ENCODE assay signal across 29 cellular contexts in the genomic region with DNA sequence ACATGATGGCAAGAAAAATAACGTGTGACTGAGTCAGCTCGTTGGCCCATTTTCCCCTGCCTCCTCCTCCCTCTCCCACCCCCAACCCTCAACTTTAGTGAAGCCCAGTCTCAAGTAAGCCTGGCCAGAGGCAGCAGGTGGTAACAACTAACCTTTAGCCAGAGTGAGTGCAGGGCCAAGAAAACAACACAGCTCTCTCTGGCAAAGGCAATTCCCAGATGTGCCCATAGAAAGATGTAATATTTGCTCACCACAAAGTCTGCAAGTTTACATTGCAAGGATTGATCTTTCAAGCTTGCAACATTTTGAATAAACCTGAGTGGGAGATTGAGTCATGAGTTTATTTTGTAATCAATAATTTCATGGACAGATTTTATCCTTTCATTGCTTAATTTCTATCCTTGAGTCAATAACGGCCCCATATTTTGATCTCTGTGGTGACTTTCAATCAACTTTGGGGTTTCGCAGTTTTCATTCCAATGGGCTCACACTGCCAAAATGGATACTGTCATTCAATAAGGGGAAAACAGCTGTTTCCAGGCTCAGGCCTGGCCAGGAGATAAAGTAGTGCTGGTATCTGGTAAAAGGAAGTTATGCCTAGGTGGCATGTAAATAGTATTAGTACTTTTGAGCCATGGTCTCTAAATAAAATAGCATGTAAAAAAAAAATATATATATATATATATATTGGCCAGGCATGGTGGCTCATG.
DNase-seq lines count a peak whose midpoint lies in the region; ATAC-seq, FAIRE-seq and TF ChIP-seq lines count a peak whose summit lies in the region.
"Had no signal": no experiment of that assay in that cellular context is flagged by ENCODE, and none has a peak within 500 bp of the region (broad histone marks: within the 10 kb centered on the region; RNA-seq: fewer than 3 reads in every experiment).

No MANE protein-coding gene starts in this region.

- H3K4me2 ChIP-seq in GM23248 (ENCODE audit: unreplicated experiment) (no peak overlapping the region), astrocyte (ENCODE audit: low read length) (no peak overlapping the region)

- H3K27me3 Mint-ChIP-seq in astrocyte (ENCODE audit: low read depth, unreplicated experiment), result no peaks in the 10 kb centered on the region
- peaks cover 19% of the 10 kb centered on the region for H3K27me3 Mint-ChIP-seq in activated T-cell treated with anti-CD3 and anti-CD28 coated beads, Interleukin-2, amount 50 U/mL, for 24 hours
- H3K27me3 Mint-ChIP-seq: activated CD4-positive, alpha-beta memory T cell treated with anti-CD3 and anti-CD28 coated beads for 36 hours; activated naive CD8-positive, alpha-beta T cell had no signal

- TF ChIP-seq CTCF in astrocyte (IDR thresholded peaks at IDR 0.05; ENCODE audit: insufficient read depth, low read depth, low read length) (no peak), pancreas (IDR thresholded peaks at IDR 0.05) (no peak), esophagus muscularis mucosa (IDR thresholded peaks at IDR 0.05) (no peak), breast epithelium (IDR thresholded peaks at IDR 0.05) (no peak)

- H4K20me1 ChIP-seq in GM23248 (ENCODE audit: insufficient read depth) (no peaks in the 10 kb centered on the region), astrocyte (ENCODE audit: insufficient read depth, low read length) (no peaks in the 10 kb centered on the region)

- H3K9me3 ChIP-seq in GM23248 (ENCODE audit: low read depth), result no peaks in the 10 kb centered on the region
- H3K9me3 ChIP-seq in astrocyte (ENCODE audit: insufficient read depth, low read depth, low read length), result no peaks in the 10 kb centered on the region
- H3K9me3 ChIP-seq in pancreas, result no peaks in the 10 kb centered on the region
- H3K9me3 ChIP-seq in esophagus muscularis mucosa, result no peaks in the 10 kb centered on the region
- H3K9me3 ChIP-seq in breast epithelium, result no peaks in the 10 kb centered on the region
- H3K9me3 ChIP-seq: ascending aorta, thyroid gland had no signal

- TF ChIP-seq EP300 in esophagus muscularis mucosa (IDR thresholded peaks at IDR 0.05), result no peak

- H3K27me3 ChIP-seq in GM23248 (replicated peaks; ENCODE audit: insufficient read depth), result no peaks in the 10 kb centered on the region
- H3K27me3 ChIP-seq in astrocyte (ENCODE audit: insufficient read depth, low read length), result no peaks in the 10 kb centered on the region
- H3K27me3 ChIP-seq in pancreas, result peaks cover 0 to 4% (median 1%) of the 10 kb centered on the region in 4 donors
- no peaks in the 10 kb centered on the region for H3K27me3 ChIP-seq in esophagus muscularis mucosa
- peaks cover 0 to 21% of the 10 kb centered on the region in 2 donors for H3K27me3 ChIP-seq in breast epithelium
- H3K27me3 ChIP-seq: ascending aorta, thyroid gland had no signal

- no peak overlapping the region for H3K27ac ChIP-seq in GM23248
- H3K27ac ChIP-seq in astrocyte (ENCODE audit: low read depth, low read length), result no peak overlapping the region
- no peak overlapping the region for H3K27ac ChIP-seq in pancreas
- H3K27ac ChIP-seq in esophagus muscularis mucosa (replicated peaks in 1 of 4), result no peak overlapping the region
- no peak overlapping the region for H3K27ac ChIP-seq in breast epithelium
- H3K27ac ChIP-seq: ascending aorta, thyroid gland had no signal

- no peak overlapping the region for H3K4me3 Mint-ChIP-seq in astrocyte (ENCODE audit: unreplicated experiment)
- no peak overlapping the region for H3K4me3 Mint-ChIP-seq in activated T-cell treated with anti-CD3 and anti-CD28 coated beads, Interleukin-2, amount 50 U/mL, for 24 hours
- H3K4me3 Mint-ChIP-seq: activated CD4-positive, alpha-beta memory T cell treated with anti-CD3 and anti-CD28 coated beads for 36 hours; activated naive CD8-positive, alpha-beta T cell; effector memory CD8-positive, alpha-beta T cell; natural killer cell treated with Interleukin-12 subunit alpha and Interleukin-12 subunit beta and Interleukin-15 and Interleukin-18, amount 100 ng/mL, for 72 hours had no signal

- peaks cover 1% of the 10 kb centered on the region for H3K9me3 Mint-ChIP-seq in astrocyte (ENCODE audit: unreplicated experiment)
- no peaks in the 10 kb centered on the region for H3K9me3 Mint-ChIP-seq in activated T-cell treated with anti-CD3 and anti-CD28 coated beads, Interleukin-2, amount 50 U/mL, for 24 hours
- H3K9me3 Mint-ChIP-seq: activated CD4-positive, alpha-beta memory T cell treated with anti-CD3 and anti-CD28 coated beads for 36 hours; activated T-helper 2 cell treated with anti-CD3 and anti-CD28 coated beads, Interferon-gamma antibody, Interleukin-2, Interleukin-4, amounts not matched to agents 10 μg/mL and 5 μg/mL and 100 μg/mL, durations not matched to agents 14 hours and 24 hours and 36 hours; effector memory CD8-positive, alpha-beta T cell; natural killer cell treated with Interleukin-12 subunit alpha and Interleukin-12 subunit beta and Interleukin-15 and Interleukin-18, amount 100 ng/mL, for 72 hours had no signal

- in situ Hi-C loops in GM23248 (cut with MboI), result no loop called here

- H3K9ac ChIP-seq in GM23248, result no peak overlapping the region
- no peak overlapping the region for H3K9ac ChIP-seq in astrocyte (ENCODE audit: low read length)

- H3K4me3 ChIP-seq in GM23248 (no peak overlapping the region), astrocyte (ENCODE audit: insufficient read depth, low read depth, low read length) (no peak overlapping the region), pancreas (no peak overlapping the region), esophagus muscularis mucosa (no peak overlapping the region), breast epithelium (no peak overlapping the region)
- H3K4me3 ChIP-seq: ascending aorta, thyroid gland had no signal

- no peaks in the 10 kb centered on the region for H3K79me2 ChIP-seq in GM23248 (ENCODE audit: insufficient read depth)
- no peaks in the 10 kb centered on the region for H3K79me2 ChIP-seq in astrocyte (ENCODE audit: insufficient read depth, low read length)

- TF ChIP-seq POLR2A in esophagus muscularis mucosa (IDR thresholded peaks at IDR 0.05; ENCODE audit: low read depth) (no peak), breast epithelium (IDR thresholded peaks at IDR 0.05) (no peak)

- no peak for FAIRE-seq in astrocyte (lab: Jason Lieb, UNC)
- FAIRE-seq in pancreas (lab: Jason Lieb, UNC), result no peak
- FAIRE-seq: H1 had no signal

- H3K27ac Mint-ChIP-seq in astrocyte (ENCODE audit: unreplicated experiment), result no peak overlapping the region
- H3K27ac Mint-ChIP-seq in activated T-cell treated with anti-CD3 and anti-CD28 coated beads, Interleukin-2, amount 50 U/mL, for 24 hours, result no peak overlapping the region
- H3K27ac Mint-ChIP-seq: activated CD4-positive, alpha-beta memory T cell treated with anti-CD3 and anti-CD28 coated beads for 36 hours; activated naive CD8-positive, alpha-beta T cell; activated T-helper 2 cell treated with anti-CD3 and anti-CD28 coated beads, Interferon-gamma antibody, Interleukin-2, Interleukin-4, amounts not matched to agents 10 μg/mL and 5 μg/mL and 100 μg/mL, durations not matched to agents 14 hours and 24 hours and 36 hours; effector memory CD8-positive, alpha-beta T cell; natural killer cell treated with Interleukin-12 subunit alpha and Interleukin-12 subunit beta and Interleukin-15 and Interleukin-18, amount 100 ng/mL, for 72 hours had no signal

- no peaks in the 10 kb centered on the region for H3K9me2 ChIP-seq in GM23248 (ENCODE audit: insufficient read depth)

- 8 to 11% methylated on average over 4 of the region's 4 CpGs for WGBS in GM23248 (ENCODE audit: low coverage in 1 of 2, low lambda C conversion rate in 2 of 2, missing lambda C conversion rate in 2 of 2), 2 experiments
- WGBS in pancreas, 2 donors, result 23 to 33% methylated on average over 4 of the region's 4 CpGs
- 75% methylated on average over 4 of the region's 4 CpGs for WGBS in esophagus muscularis mucosa

- H3K36me3 Mint-ChIP-seq in astrocyte (ENCODE audit: low read depth, unreplicated experiment), result no peaks in the 10 kb centered on the region
- no peaks in the 10 kb centered on the region for H3K36me3 Mint-ChIP-seq in activated T-cell treated with anti-CD3 and anti-CD28 coated beads, Interleukin-2, amount 50 U/mL, for 24 hours (ENCODE audit: low read depth)
- H3K36me3 Mint-ChIP-seq: activated CD4-positive, alpha-beta memory T cell treated with anti-CD3 and anti-CD28 coated beads for 36 hours; activated naive CD8-positive, alpha-beta T cell; natural killer cell treated with Interleukin-12 subunit alpha and Interleukin-12 subunit beta and Interleukin-15 and Interleukin-18, amount 100 ng/mL, for 72 hours had no signal

- H2AFZ ChIP-seq in GM23248 (no peak overlapping the region), astrocyte (ENCODE audit: low read depth, low read length) (no peak overlapping the region)

- no peaks in the 10 kb centered on the region for H3K36me3 ChIP-seq in GM23248 (ENCODE audit: low read depth)
- no peaks in the 10 kb centered on the region for H3K36me3 ChIP-seq in astrocyte (ENCODE audit: insufficient read depth, low read length)
- no peaks in the 10 kb centered on the region for H3K36me3 ChIP-seq in pancreas
- H3K36me3 ChIP-seq in esophagus muscularis mucosa, result no peaks in the 10 kb centered on the region
- H3K36me3 ChIP-seq in breast epithelium, result no peaks in the 10 kb centered on the region
- H3K36me3 ChIP-seq: ascending aorta, thyroid gland had no signal

- DNase-seq in GM23248 (peak; percentile 27), astrocyte (ENCODE audit: low read depth) (peak; percentile 51), fibroblast of peridontal ligament (ENCODE audit: extremely low read depth) (peak; percentile 97), pancreas (peak in 4 of 6 donors; percentile 17 to 62 (median 40)), esophagus muscularis mucosa (ENCODE audit: extremely low spot score) (no peak), breast epithelium (ENCODE audit: low spot score in 2 of 2) (no peak)
- DNase-seq in activated T-cell treated with anti-CD3 and anti-CD28 coated beads, Interleukin-2, amount 50 U/mL, for 24 hours, result no peak
- DNase-seq: activated CD4-positive, alpha-beta memory T cell treated with anti-CD3 and anti-CD28 coated beads for 36 hours; activated CD8-positive, alpha-beta memory T cell treated with anti-CD3 and anti-CD28 coated beads, Interleukin-2, amount 50 U/mL, for 48 hours; AML-193; effector memory CD8-positive, alpha-beta T cell; GDM1; Kasumi-1; NCI-H1694 treated with DMSO at 0.1 percent for 48 hours; NCI-H2171 treated with DMSO at 0.1 percent for 48 hours; NCI-H524; PC-3; SHP77; stimulated activated CD4-positive, alpha-beta T cell treated with anti-CD3 and anti-CD28 coated beads, Interleukin-4, amount 100 ng/mL, for 4 hours; stimulated activated naive CD8-positive, alpha-beta T cell treated with anti-CD3 and anti-CD28 coated beads, Interleukin-15, Interleukin-2, amounts not matched to agents 100 U/mL and 50 U/mL, for 24 hours; SW 1271; T1000; thyroid gland had no signal

- H3K4me1 Mint-ChIP-seq in astrocyte (ENCODE audit: low read depth, unreplicated experiment), result no peaks in the 10 kb centered on the region
- H3K4me1 Mint-ChIP-seq in activated T-cell treated with anti-CD3 and anti-CD28 coated beads, Interleukin-2, amount 50 U/mL, for 24 hours (ENCODE audit: low read depth), result no peaks in the 10 kb centered on the region

- H3K4me1 ChIP-seq in GM23248 (ENCODE audit: insufficient read depth) (no peaks in the 10 kb centered on the region), astrocyte (ENCODE audit: insufficient read depth, low read length) (no peaks in the 10 kb centered on the region), pancreas (no peaks in the 10 kb centered on the region), esophagus muscularis mucosa (no peaks in the 10 kb centered on the region), breast epithelium (no peaks in the 10 kb centered on the region)
- H3K4me1 ChIP-seq: ascending aorta, thyroid gland had no signal

- intact Hi-C loops in pancreas (cut with DNase I) (no loop called here), esophagus muscularis mucosa (cut with DNase I) (no loop called here), breast epithelium (cut with DNase I; ENCODE audit: low total_unique reads) (no loop called here)

- ATAC-seq in pancreas, result peak; percentile 80 to 94 (median 92)
- ATAC-seq: effector memory CD8-positive, alpha-beta T cell; esophagus mucosa; natural killer cell treated with Interleukin-12 subunit alpha and Interleukin-12 subunit beta and Interleukin-15 and Interleukin-18, amount 100 ng/mL, for 72 hours; PC-3; stimulated activated naive CD8-positive, alpha-beta T cell treated with anti-CD3 and anti-CD28 coated beads, Interleukin-15, Interleukin-2, amounts not matched to agents 100 U/mL and 50 U/mL, for 24 hours had no signal

- no peaks in the 10 kb centered on the region for H3F3A ChIP-seq in GM23248 (ENCODE audit: insufficient read depth)

Comparison
In these comparisons a context has a peak if more than half of its experiments do, and no peak if none do; other contexts are left out.
1. DNase-seq: peak in GM23248 (single experiment), astrocyte (single experiment), fibroblast of peridontal ligament (single experiment) and pancreas (4 of 6); none in activated T-cell treated with anti-CD3 and anti-CD28 coated beads, Interleukin-2, amount 50 U/mL, for 24 hours (single experiment), esophagus muscularis mucosa (single experiment) and breast epithelium (0 of 2).